1 cellular context compared by ENCODE assay signal in the genomic region with DNA sequence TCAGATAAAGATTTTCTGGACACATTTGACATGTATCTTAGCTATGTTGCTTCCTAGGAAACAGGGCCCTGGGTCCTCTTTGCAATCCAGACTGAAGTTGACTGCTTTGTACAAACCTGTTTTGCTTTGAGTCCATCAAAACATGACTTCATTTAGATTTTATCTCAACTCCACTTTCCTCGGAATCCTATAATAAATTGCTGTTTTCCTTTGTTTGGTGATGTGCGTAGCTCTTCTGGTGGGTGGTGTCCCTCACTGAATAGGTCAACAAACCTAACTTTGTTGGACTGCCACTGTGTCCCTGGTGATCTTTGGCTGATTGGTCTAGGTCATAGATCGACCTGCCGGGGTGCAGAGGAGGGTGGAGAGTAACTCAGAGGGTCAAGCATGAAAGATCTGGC.
TF ChIP-seq lines count a peak whose summit lies in the region.

No MANE protein-coding gene starts in this region.

TF ChIP-seq in K562, 482 proteins besides CTCF, POLR2A, EP300 and RAD21 (continued from another document):
- TF ChIP-seq NBN (IDR thresholded peaks at IDR 0.05; ENCODE audit: low read depth) (no peak), BRF1 (IDR thresholded peaks at IDR 0.05; ENCODE audit: borderline replicate concordance, extremely low read depth, insufficient read length) (no peak)
